ENCODE assay signal across 26 cellular contexts in genomic region chr9:112712678-112713077, GRCh38.
"Had no signal": no experiment of that assay in that cellular context is flagged by ENCODE, and none has a peak within 500 bp of the region (broad histone marks: within the 10 kb centered on the region; RNA-seq: fewer than 3 reads in every experiment).

No MANE protein-coding gene starts in this region.

- H3K27me3 Mint-ChIP-seq: naive B cell; progenitor cell of endocrine pancreas; stimulated activated naive B cell treated with anti-CD40 and anti-IgM and Interleukin-4, amounts not matched to agents 10 μg/mL and 1 μg/mL and 100 μg/mL, for 72 hours; stimulated activated naive CD8-positive, alpha-beta T cell treated with anti-CD3 and anti-CD28 coated beads, Interleukin-15, amount 100 ng/mL, for 72 hours had no signal

- H2AFZ ChIP-seq: hepatocyte had no signal

- H3K4me3 ChIP-seq: hepatocyte, left ventricle myocardium inferior, lung, ovary, right atrium auricular region, right lobe of liver, smooth muscle cell, testis, thyroid gland, transverse colon, upper lobe of left lung, vagina had no signal

- H3K4me2 ChIP-seq: hepatocyte, smooth muscle cell had no signal

- H3K9me3 ChIP-seq: ovary, right atrium auricular region, right lobe of liver, testis, thyroid gland, transverse colon, upper lobe of left lung, vagina had no signal

- ATAC-seq: natural killer cell; right lobe of liver; stimulated activated naive B cell treated with anti-CD40 and anti-IgM and Interleukin-4, amounts not matched to agents 10 μg/mL and 1 μg/mL and 100 μg/mL, for 72 hours; stimulated activated naive CD8-positive, alpha-beta T cell treated with anti-CD3 and anti-CD28 coated beads, Interleukin-15, amount 100 ng/mL, for 72 hours had no signal

- H3K27ac Mint-ChIP-seq: mesothelial cell of epicardium; naive B cell; natural killer cell; nephron progenitor cell; progenitor cell of endocrine pancreas; stimulated activated naive B cell treated with anti-CD40 and anti-IgM and Interleukin-4, amounts not matched to agents 10 μg/mL and 1 μg/mL and 100 μg/mL, for 72 hours; stimulated activated naive CD8-positive, alpha-beta T cell treated with anti-CD3 and anti-CD28 coated beads, Interleukin-15, amount 100 ng/mL, for 72 hours had no signal

- H3K4me3 Mint-ChIP-seq: mesothelial cell of epicardium; natural killer cell; nephron progenitor cell; stimulated activated naive B cell treated with anti-CD40 and anti-IgM and Interleukin-4, amounts not matched to agents 10 μg/mL and 1 μg/mL and 100 μg/mL, for 72 hours; stimulated activated naive CD8-positive, alpha-beta T cell treated with anti-CD3 and anti-CD28 coated beads, Interleukin-15, amount 100 ng/mL, for 72 hours had no signal

- H3K27me3 ChIP-seq: hepatocyte, ovary, right atrium auricular region, right lobe of liver, testis, thyroid gland, transverse colon, upper lobe of left lung, vagina had no signal

- DNase-seq: islet precursor cell; left ventricle myocardium inferior; mesendoderm; naive B cell; natural killer cell; nephron progenitor cell; ovary; right lobe of liver; stimulated activated CD4-positive, alpha-beta T cell treated with anti-CD3 and anti-CD28 coated beads, Interleukin-12 subunit alpha, Interleukin-12 subunit beta, amount 100 ng/mL, for 4 hours; stimulated activated CD4-positive, alpha-beta T cell treated with anti-CD3 and anti-CD28 coated beads, Interleukin-15, amount 100 ng/mL, for 24 hours; stimulated activated CD4-positive, alpha-beta T cell treated with anti-CD3 and anti-CD28 coated beads, Interleukin-2, amount 100 ng/mL, for 24 hours; stimulated activated CD4-positive, alpha-beta T cell treated with anti-CD3 and anti-CD28 coated beads, Interleukin-4, amount 100 ng/mL, for 1 hour; stimulated activated naive B cell treated with anti-CD40 and anti-IgM and Interleukin-4, amounts not matched to agents 10 μg/mL and 1 μg/mL and 100 μg/mL, for 72 hours; stimulated activated naive CD8-positive, alpha-beta T cell treated with anti-CD3 and anti-CD28 coated beads, Interleukin-15, amount 100 ng/mL, for 72 hours; substantia nigra; testis; thyroid gland; transverse colon; upper lobe of left lung had no signal

- H3K36me3 Mint-ChIP-seq: natural killer cell had no signal

- H3K36me3 ChIP-seq: ovary, right atrium auricular region, right lobe of liver, thyroid gland, transverse colon had no signal

- H3K4me1 ChIP-seq: testis had no signal

- H3K9me3 Mint-ChIP-seq: naive B cell; natural killer cell; stimulated activated naive B cell treated with anti-CD40 and anti-IgM and Interleukin-4, amounts not matched to agents 10 μg/mL and 1 μg/mL and 100 μg/mL, for 72 hours; stimulated activated naive CD8-positive, alpha-beta T cell treated with anti-CD3 and anti-CD28 coated beads, Interleukin-15, amount 100 ng/mL, for 72 hours had no signal
